ENCODE assay signal across 22 cellular contexts in the genomic region with DNA sequence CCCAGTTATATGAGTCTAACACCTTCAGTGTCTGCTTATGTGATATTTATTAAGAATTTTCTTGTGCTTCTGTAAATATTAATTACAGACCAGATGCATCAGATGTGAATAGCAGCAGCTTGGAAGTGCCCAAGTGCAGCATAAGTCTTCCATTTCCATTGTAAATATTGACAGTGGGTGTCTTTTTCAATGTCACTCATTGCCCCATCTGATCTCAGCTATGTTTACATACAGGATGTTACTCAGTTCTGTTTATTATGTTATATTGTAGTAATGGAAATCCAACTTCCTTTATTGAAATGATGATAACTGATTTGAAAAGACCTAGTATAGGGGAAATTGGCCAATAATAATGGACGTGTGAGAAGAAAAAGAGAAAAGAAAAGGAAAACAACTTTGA.
"Had no signal": no experiment of that assay in that cellular context is flagged by ENCODE, and none has a peak within 500 bp of the region (broad histone marks: within the 10 kb centered on the region; RNA-seq: fewer than 3 reads in every experiment).

No MANE protein-coding gene starts in this region.

- ATAC-seq: activated CD8-positive, alpha-beta T cell treated with anti-CD3 and anti-CD28 coated beads, Interleukin-2, amount 10 ng/mL, durations not matched to agents 7 days and 5 days; activated naive CD8-positive, alpha-beta T cell treated with anti-CD3 and anti-CD28 coated beads, Interleukin-2, amount 50 U/mL, for 24 hours; left lung; stimulated activated naive CD8-positive, alpha-beta T cell treated with anti-CD3 and anti-CD28 coated beads, Interleukin-15, amount 100 ng/mL, for 72 hours had no signal

- FAIRE-seq: colon, frontal cortex had no signal

- H3K27ac ChIP-seq: dorsolateral prefrontal cortex, left lung, suprapubic skin, uterus had no signal

- H3K36me3 ChIP-seq: left lung, suprapubic skin, transverse colon, uterus had no signal

- H3K27me3 ChIP-seq: dorsolateral prefrontal cortex, left lung, suprapubic skin, transverse colon, uterus had no signal

- DNase-seq: activated CD4-positive, alpha-beta T cell treated with anti-CD3 and anti-CD28 coated beads, Interleukin-2, amount 10 ng/mL, durations not matched to agents 7 days and 5 days; activated CD8-positive, alpha-beta T cell treated with anti-CD3 and anti-CD28 coated beads, Interleukin-2, amount 10 ng/mL, durations not matched to agents 7 days and 5 days; activated naive CD4-positive, alpha-beta T cell treated with anti-CD3 and anti-CD28 coated beads for 36 hours; activated naive CD8-positive, alpha-beta T cell treated with anti-CD3 and anti-CD28 coated beads, Interleukin-2, amount 50 U/mL, for 24 hours; activated T-cell treated with anti-CD3 and anti-CD28 coated beads, Interleukin-2, amount 50 U/mL, for 24 hours; anterior cingulate cortex; central memory CD4-positive, alpha-beta T cell; dorsolateral prefrontal cortex; endodermal cell; erythroblast; hypothalamus; kidney; left lung; mammary epithelial cell; stimulated activated CD4-positive, alpha-beta T cell treated with anti-CD3 and anti-CD28 coated beads, Interleukin-4, amount 100 ng/mL, for 1 hour; stimulated activated naive CD8-positive, alpha-beta T cell treated with anti-CD3 and anti-CD28 coated beads, Interleukin-15, amount 100 ng/mL, for 72 hours; T1000; transverse colon; uterus had no signal

- H3K4me1 ChIP-seq: left lung, suprapubic skin, uterus had no signal

- H3K4me3 ChIP-seq: dorsolateral prefrontal cortex, left lung, suprapubic skin, transverse colon, uterus had no signal

- H3K9me3 ChIP-seq: suprapubic skin, uterus had no signal
